Comparison of ENCODE assay signal across 19 cellular contexts in genomic region chr5:61734966-61735365, GRCh38.
DNase-seq lines count a peak whose midpoint lies in the region; ATAC-seq, FAIRE-seq and TF ChIP-seq lines count a peak whose summit lies in the region.
"Had no signal": no experiment of that assay in that cellular context is flagged by ENCODE, and none has a peak within 500 bp of the region (broad histone marks: within the 10 kb centered on the region; RNA-seq: fewer than 3 reads in every experiment).

No MANE protein-coding gene starts in this region.

- no peak overlapping the region for H3K27ac Mint-ChIP-seq in astrocyte (ENCODE audit: unreplicated experiment)
- peak overlapping the region; percentile 69 for H3K27ac Mint-ChIP-seq in osteocyte (ENCODE audit: unreplicated experiment)
- H3K27ac Mint-ChIP-seq: B cell; CD4-positive, CD25-positive, alpha-beta regulatory T cell; H9 had no signal

- peaks cover 2% of the 10 kb centered on the region for H3K27me3 ChIP-seq in astrocyte (ENCODE audit: insufficient read depth, low read length)

- no peak for ATAC-seq in GM19395 (IDR thresholded peaks at IDR 0.05; ENCODE audit: unreplicated experiment)
- ATAC-seq: A549 had no signal

- TF ChIP-seq CTCF in astrocyte (IDR thresholded peaks at IDR 0.05; ENCODE audit: insufficient read depth, low read depth, low read length) (no peak), osteocyte (IDR thresholded peaks at IDR 0.05) (no peak)

- no peaks in the 10 kb centered on the region for H3K36me3 ChIP-seq in astrocyte (ENCODE audit: insufficient read depth, low read length)

- H3K27me3 Mint-ChIP-seq in astrocyte (ENCODE audit: low read depth, unreplicated experiment) (peaks cover 23% of the 10 kb centered on the region), osteocyte (ENCODE audit: unreplicated experiment) (peaks cover 2% of the 10 kb centered on the region)

- H3K36me3 Mint-ChIP-seq in astrocyte (ENCODE audit: low read depth, unreplicated experiment) = no peaks in the 10 kb centered on the region
- H3K36me3 Mint-ChIP-seq in osteocyte (ENCODE audit: unreplicated experiment) = no peaks in the 10 kb centered on the region
- H3K36me3 Mint-ChIP-seq: CD4-positive, CD25-positive, alpha-beta regulatory T cell had no signal

- H3K9me3 ChIP-seq in astrocyte (ENCODE audit: insufficient read depth, low read depth, low read length) = no peaks in the 10 kb centered on the region
- H3K9me3 ChIP-seq: A549, Caco-2 had no signal

- H3K4me2 ChIP-seq in astrocyte (ENCODE audit: low read length) = no peak overlapping the region
- H3K4me2 ChIP-seq: A549 had no signal

- H3K4me3 ChIP-seq in astrocyte (ENCODE audit: insufficient read depth, low read depth, low read length) = no peak overlapping the region
- H3K4me3 ChIP-seq: A549 had no signal

- no peak overlapping the region for H3K9ac ChIP-seq in astrocyte (ENCODE audit: low read length)

- no peak overlapping the region for H3K4me3 Mint-ChIP-seq in astrocyte (ENCODE audit: unreplicated experiment)
- H3K4me3 Mint-ChIP-seq in osteocyte (ENCODE audit: unreplicated experiment) = no peak overlapping the region
- H3K4me3 Mint-ChIP-seq: B cell; CD4-positive, CD25-positive, alpha-beta regulatory T cell; H9 had no signal

- no peak overlapping the region for H2AFZ ChIP-seq in astrocyte (ENCODE audit: low read depth, low read length)

- H3K27ac ChIP-seq in astrocyte (ENCODE audit: low read depth, low read length) = no peak overlapping the region
- H3K27ac ChIP-seq: A549, RWPE1 had no signal

- H3K4me1 ChIP-seq in astrocyte (ENCODE audit: insufficient read depth, low read length) = peaks cover 9% of the 10 kb centered on the region
- H3K4me1 ChIP-seq: A549, Caco-2 had no signal

- H4K20me1 ChIP-seq in astrocyte (ENCODE audit: insufficient read depth, low read length) = no peaks in the 10 kb centered on the region

- DNase-seq in AG20443 (ENCODE audit: low spot score) (peak; percentile 74), astrocyte (ENCODE audit: low read depth) (peak; percentile 4), kidney tubule cell (ENCODE audit: low spot score) (peak; percentile 23), osteocyte (ENCODE audit: extremely low spot score, unreplicated experiment) (no peak), DMS153 treated with DMSO at 0.1 percent for 48 hours (lab: John Stamatoyannopoulos, UW; ENCODE audit: unreplicated experiment) (no peak), NCI-H187 treated with DMSO at 0.1 percent for 48 hours (lab: John Stamatoyannopoulos, UW) (no peak)
- DNase-seq in stimulated activated CD4-positive, alpha-beta T cell treated with anti-CD3 and anti-CD28 coated beads, Interleukin-15, amount 100 ng/mL, for 24 hours = no peak
- DNase-seq: Caco-2; CD4-positive, CD25-positive, alpha-beta regulatory T cell; DMS53; H9; NCI-H1436 treated with DMSO at 0.1 percent for 48 hours; NCI-H2081 treated with DMSO at 0.1 percent for 48 hours; NCI-H510A; NCI-H774 had no signal

- FAIRE-seq in astrocyte (lab: Jason Lieb, UNC) = no peak
- FAIRE-seq: A549 had no signal

- H3K79me2 ChIP-seq in astrocyte (ENCODE audit: insufficient read depth, low read length) = no peaks in the 10 kb centered on the region

- H3K4me1 Mint-ChIP-seq in astrocyte (ENCODE audit: low read depth, unreplicated experiment) (peaks cover 8% of the 10 kb centered on the region), osteocyte (ENCODE audit: unreplicated experiment) (peaks cover 34% of the 10 kb centered on the region)
- H3K4me1 Mint-ChIP-seq: B cell; CD4-positive, CD25-positive, alpha-beta regulatory T cell had no signal

- H3K9me3 Mint-ChIP-seq in astrocyte (ENCODE audit: unreplicated experiment) = no peaks in the 10 kb centered on the region
- H3K9me3 Mint-ChIP-seq in osteocyte (ENCODE audit: unreplicated experiment) = no peaks in the 10 kb centered on the region
- H3K9me3 Mint-ChIP-seq: H9 had no signal

Comparison
In these comparisons a context has a peak if more than half of its experiments do, and no peak if none do; other contexts are left out.
1. DNase-seq: peak in AG20443 (single experiment), astrocyte (single experiment) and kidney tubule cell (single experiment); none in osteocyte (single experiment), stimulated activated CD4-positive, alpha-beta T cell treated with anti-CD3 and anti-CD28 coated beads, Interleukin-15, amount 100 ng/mL, for 24 hours (single experiment), DMS153 treated with DMSO at 0.1 percent for 48 hours (single experiment) and NCI-H187 treated with DMSO at 0.1 percent for 48 hours (single experiment).